Comparison of ENCODE assay signal across 1 cellular context in genomic region chr21:44849616-44850130, GRCh38.
TF ChIP-seq lines count a peak whose summit lies in the region.

No MANE protein-coding gene starts in this region.

TF ChIP-seq in HepG2, 621 proteins besides CTCF, POLR2A, EP300 and RAD21:
- TF ChIP-seq PRPF4 (IDR thresholded peaks at IDR 0.05; ENCODE audit: low read depth, low read length, poor library complexity, severe bottlenecking) = no peak
- TF ChIP-seq ZBTB33 (CRISPR knock-in tag; IDR thresholded peaks at IDR 0.05) = peak; percentile 94
